ENCODE assay signal across 19 cellular contexts in genomic region chr19:3518669-3519068, GRCh38. TPM values are rescaled to one million over a fixed set of nuclear protein-coding genes. Genes with fewer than 3 reads are reported as not detected.
DNase-seq lines count a peak whose midpoint lies in the region; ATAC-seq and TF ChIP-seq lines count a peak whose summit lies in the region.
"Had no signal": no experiment of that assay in that cellular context is flagged by ENCODE, and none has a peak within 500 bp of the region (broad histone marks: within the 10 kb centered on the region; RNA-seq: fewer than 3 reads in every experiment).

No MANE protein-coding gene starts in this region.

- H3K9me3 Mint-ChIP-seq in H9 (no peaks in the 10 kb centered on the region; a peak in 1 of 5 replicates), activated B cell treated with CpG ODN at 0.5 μM for 24 hours (no peaks in the 10 kb centered on the region)

- no peak overlapping the region for H4K91ac ChIP-seq in H9 (ENCODE audit: insufficient read length, low read depth, low read length)

- TF ChIP-seq CTCF in H9 (conservative IDR thresholded peaks at IDR 0.05) = no peak
- TF ChIP-seq CTCF in activated B cell treated with CpG ODN at 0.5 μM for 24 hours (IDR thresholded peaks at IDR 0.05) = no peak
- no peak for TF ChIP-seq CTCF in sigmoid colon (IDR thresholded peaks at IDR 0.05)

- no peak for TF ChIP-seq EP300 in sigmoid colon (IDR thresholded peaks at IDR 0.05)

- CTCF ChIA-PET in activated B cell treated with CpG ODN at 0.5 μM for 24 hours (lab: Charles Lee) = no interaction called here

- H3K23me2 ChIP-seq in H9 (ENCODE audit: insufficient read length, low read depth, low read length, poor library complexity, severe bottlenecking) = no peaks in the 10 kb centered on the region

- H3K36me3 ChIP-seq in BLaER1 = peaks cover 43% of the 10 kb centered on the region
- peaks cover 0 to 18% (median 5%) of the 10 kb centered on the region in 4 donors for H3K36me3 ChIP-seq in sigmoid colon

- H3K4me3 ChIP-seq in BLaER1 (peak overlapping the region; percentile 31; the same call in 1 of the 2 replicates), sigmoid colon (no peak overlapping the region)

- no peak overlapping the region for H2BK120ac ChIP-seq in H9 (ENCODE audit: low read depth, low read length, poor library complexity, severe bottlenecking)

- POLR2A ChIA-PET in activated B cell treated with CpG ODN at 0.5 μM for 24 hours (lab: Charles Lee) = interaction anchor here (0.6 kb wide), 1 partner anchor 332 kb away, joined by 3 read pairs; no protein-coding TSS in a partner anchor

- no peak for TF ChIP-seq POLR2A in sigmoid colon (IDR thresholded peaks at IDR 0.05)

- no peak overlapping the region for H2AFZ ChIP-seq in H9 (ENCODE audit: low read length)

- peak overlapping the region; percentile 68; the same call in 1 of the 2 replicates for H3K27ac ChIP-seq in BLaER1
- H3K27ac ChIP-seq in H9 (ENCODE audit: insufficient read length, low read depth, low read length) = no peak overlapping the region
- H3K27ac ChIP-seq in sigmoid colon = no peak overlapping the region

- peaks cover 92% of the 10 kb centered on the region for H3K4me1 ChIP-seq in BLaER1
- H3K4me1 ChIP-seq in H9 (ENCODE audit: insufficient read depth, low read length) = peaks cover 3% of the 10 kb centered on the region; the same call in 1 of the 2 replicates
- H3K4me1 ChIP-seq in sigmoid colon = peaks cover 0 to 30% (median 14%) of the 10 kb centered on the region in 4 donors

- H3K27me3 ChIP-seq in BLaER1 = no peaks in the 10 kb centered on the region
- H3K27me3 ChIP-seq in H9 (ENCODE audit: insufficient read depth, low read length) = no peaks in the 10 kb centered on the region
- no peaks in the 10 kb centered on the region for H3K27me3 ChIP-seq in sigmoid colon
- H3K27me3 ChIP-seq: BE2C had no signal

- H2BK15ac ChIP-seq in H9 (ENCODE audit: low read depth, low read length) = no peak overlapping the region

- no peak for ATAC-seq in activated B cell treated with CpG ODN at 0.5 μM for 24 hours (ENCODE audit: low read depth)
- ATAC-seq: HCT116 had no signal

- peak overlapping the region; percentile 73; the same call in 1 of the 2 replicates for H3K14ac ChIP-seq in H9 (ENCODE audit: insufficient read depth, low read length)

- peak overlapping the region; percentile 19 for H3K18ac ChIP-seq in H9 (ENCODE audit: insufficient read length, low read depth, low read length)

- no peak overlapping the region for H4K8ac ChIP-seq in H9 (replicated peaks; ENCODE audit: insufficient read length, low read depth, low read length)

- intact Hi-C loops in activated B cell treated with CpG ODN at 0.5 μM for 24 hours (cut with micrococcal nuclease) = no loop called here
- intact Hi-C loops in sigmoid colon (cut with DNase I) = no loop called here

- peak overlapping the region; percentile 98 for H3K4me2 ChIP-seq in BLaER1
- peak overlapping the region; percentile 17 for H3K4me2 ChIP-seq in H9 (ENCODE audit: insufficient read depth, insufficient read length, low read length)

- no peak overlapping the region for H3K23ac ChIP-seq in H9 (ENCODE audit: insufficient read length, low read depth, low read length)

- peak overlapping the region; percentile 63 to 91 (median 83); a peak in 6 of 7 replicates for H3K27ac Mint-ChIP-seq in H9
- H3K27ac Mint-ChIP-seq in activated B cell treated with CpG ODN at 0.5 μM for 24 hours = peak overlapping the region; percentile 50

- no peak overlapping the region for H2AK5ac ChIP-seq in H9 (ENCODE audit: insufficient read length, low read length)

- no peaks in the 10 kb centered on the region; the same call in 1 of the 2 replicates for H3K79me2 ChIP-seq in H9 (ENCODE audit: insufficient read depth, low read length)

- H4K20me1 ChIP-seq in BLaER1 = peaks cover 100% of the 10 kb centered on the region
- H4K20me1 ChIP-seq in H9 (ENCODE audit: control insufficient read depth, insufficient read depth, insufficient read length) = no peaks in the 10 kb centered on the region

- no peak overlapping the region for H3K4ac ChIP-seq in H9 (ENCODE audit: low read depth, low read length)

- no peaks in the 10 kb centered on the region for H3K79me1 ChIP-seq in H9 (ENCODE audit: insufficient read depth, low read depth, low read length, poor library complexity, severe bottlenecking)

- H3T11ph ChIP-seq in H9 (ENCODE audit: low read length) = no peak overlapping the region

- DNase-seq in H9 = no peak
- DNase-seq in activated B cell treated with CpG ODN at 0.5 μM for 24 hours = no peak
- DNase-seq in kidney tubule cell (ENCODE audit: low spot score) = peak; percentile 61
- no peak for DNase-seq in NCI-H1417 (lab: John Stamatoyannopoulos, UW)
- no peak for DNase-seq in sigmoid colon
- DNase-seq in RPMI8226 = no peak
- DNase-seq in NCI-H345 (lab: John Stamatoyannopoulos, UW) = no peak
- DNase-seq: BE2C, COR-L47, DMS153, KBM-7, NCI-H1048, NCI-H1694, NCI-H510A, NCI-H82 had no signal

- peak overlapping the region; percentile 38 to 69; a peak in 4 of 5 replicates for H3K4me3 Mint-ChIP-seq in H9
- no peak overlapping the region for H3K4me3 Mint-ChIP-seq in activated B cell treated with CpG ODN at 0.5 μM for 24 hours

- H3K4me1 Mint-ChIP-seq in H9 (peaks cover 36 to 45% of the 10 kb centered on the region in 2 experiments), activated B cell treated with CpG ODN at 0.5 μM for 24 hours (peaks cover 52% of the 10 kb centered on the region)

- no peak overlapping the region for H2BK20ac ChIP-seq in H9 (ENCODE audit: low read depth, low read length, poor library complexity, severe bottlenecking)

- H2BK5ac ChIP-seq in H9 (ENCODE audit: insufficient read length, low read length) = no peak overlapping the region

- H3K9me3 ChIP-seq in BLaER1 = no peaks in the 10 kb centered on the region
- no peaks in the 10 kb centered on the region for H3K9me3 ChIP-seq in H9 (ENCODE audit: control insufficient read depth, low read depth, low read length)
- H3K9me3 ChIP-seq in sigmoid colon = no peaks in the 10 kb centered on the region
- H3K9me3 ChIP-seq: BE2C had no signal

- H3K36me3 Mint-ChIP-seq in H9 (ENCODE audit: insufficient read depth in 1 of 3, low read depth in 3 of 3) (peaks cover 2 to 15% (median 10%) of the 10 kb centered on the region in 3 experiments; a peak in 6 of 7 replicates), activated B cell treated with CpG ODN at 0.5 μM for 24 hours (ENCODE audit: low read depth) (peaks cover 24% of the 10 kb centered on the region)

- H3K9ac ChIP-seq in BLaER1 (peak overlapping the region; percentile 34; the same call in 1 of the 2 replicates), H9 (ENCODE audit: extremely low read depth, insufficient read length, low read length) (no peak overlapping the region)

- no CpG with 5 or more reads among the region's 2 CpGs for WGBS in H9 (ENCODE audit: extremely low coverage, insufficient read length, low lambda C conversion rate)
- WGBS in sigmoid colon, 2 donors = 93 to 95% methylated on average over 2 of the region's 2 CpGs

- H2BK12ac ChIP-seq in H9 (ENCODE audit: insufficient read length, low read depth, low read length) = no peak overlapping the region

- H3K56ac ChIP-seq in H9 (ENCODE audit: insufficient read length, low read depth, low read length) = no peak overlapping the region

- H3K27me3 Mint-ChIP-seq in H9 (ENCODE audit: low read depth) (no peaks in the 10 kb centered on the region; the same call in 1 of the 2 replicates), activated B cell treated with CpG ODN at 0.5 μM for 24 hours (no peaks in the 10 kb centered on the region)

- no peak overlapping the region for H4K5ac ChIP-seq in H9 (ENCODE audit: insufficient read length, low read depth, low read length)

RNA-seq across cellular contexts. Expression of gene FZR1, which starts 12.6 kb away (rescaled TPM):
- total RNA-seq in H9 (2021) (46.0 and 51.4 TPM in 2 replicates), activated B cell treated with CpG ODN at 0.5 μM for 24 hours (53.5 and 66.0 TPM in 2 replicates), sigmoid colon (10 to 100 TPM; 11.8 to 44.6 (median 20.5) TPM)
- polyA plus RNA-seq in sigmoid colon = 10 to 100 TPM; 11.4 to 33.3 (median 13.9) TPM

RNA-seq across cellular contexts. Expression of gene DOHH, which starts 18.2 kb away (rescaled TPM):
- 16.5 and 18.1 TPM in 2 replicates for total RNA-seq in H9 (2021)
- 12.8 and 13.6 TPM in 2 replicates for total RNA-seq in activated B cell treated with CpG ODN at 0.5 μM for 24 hours
- 10 to 100 TPM; 11.7 to 18.1 (median 17.0) TPM for total RNA-seq in sigmoid colon
- 10 to 100 TPM in 1 of 3 donors, 1 to 10 TPM in 2; 7.2 to 22.5 (median 7.2) TPM for polyA plus RNA-seq in sigmoid colon

RNA-seq across cellular contexts. Expression of gene TEKTIP1, which starts 20.3 kb away (rescaled TPM):
- total RNA-seq in H9 (2021) (1.2 and 1.3 TPM in 2 replicates), activated B cell treated with CpG ODN at 0.5 μM for 24 hours (7.1 and 8.1 TPM in 2 replicates), sigmoid colon (1 to 10 TPM in 1 of 4 donors, not detected in 3; 1.4 TPM)
- polyA plus RNA-seq in sigmoid colon = 1 to 10 TPM in 1 of 3 donors, not detected in 2; 1.5 TPM
- total RNA-seq: HT-29, SK-MEL-5 had no signal

RNA-seq across cellular contexts. Expression of gene SMIM44, which starts 35.4 kb away (rescaled TPM):
- not detected in 2 replicates for total RNA-seq in H9 (2021)
- total RNA-seq in activated B cell treated with CpG ODN at 0.5 μM for 24 hours = not detected in 2 replicates
- not detected for total RNA-seq in sigmoid colon
- 1 to 10 TPM in 1 of 3 donors, not detected in 2; 2.9 TPM for polyA plus RNA-seq in sigmoid colon
- total RNA-seq: SK-MEL-5 had no signal

RNA-seq across cellular contexts. Expression of gene SMIM24, which starts 38.3 kb away (rescaled TPM):
- total RNA-seq in H9 (2021) (1.3 and 1.9 TPM in 2 replicates), activated B cell treated with CpG ODN at 0.5 μM for 24 hours (0.34 TPM in 1 of 2 replicates, not detected in the other), sigmoid colon (not detected)
- polyA plus RNA-seq in sigmoid colon = 10 to 100 TPM; 15.1 to 72.7 (median 30.3) TPM
- total RNA-seq: SK-MEL-5 had no signal
